Comparison of ENCODE assay signal across 15 cellular contexts in the genomic region with DNA sequence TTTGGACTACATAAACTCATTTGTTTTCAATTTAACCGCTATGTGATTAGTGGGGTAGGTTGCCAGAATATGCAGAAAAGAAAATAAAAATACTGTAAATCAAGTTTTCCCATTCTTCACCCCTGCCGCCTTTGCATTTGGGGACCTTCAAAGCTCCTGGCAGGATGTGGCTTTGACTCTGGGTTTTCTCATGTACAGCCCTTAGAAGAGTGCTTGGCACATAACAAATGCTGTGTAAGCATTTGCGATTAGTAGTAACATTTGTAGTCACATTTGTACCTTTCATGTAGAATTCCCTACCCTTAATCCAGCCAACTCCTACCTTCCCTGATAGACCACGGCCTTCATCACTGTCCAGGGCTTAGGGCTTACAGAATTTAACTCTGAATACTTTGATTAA.
A peak's percentile ranks its signal among the peaks of the same experiment; 100 is the strongest.
DNase-seq lines count a peak whose midpoint lies in the region; ATAC-seq and TF ChIP-seq lines count a peak whose summit lies in the region.
"Had no signal": no experiment of that assay in that cellular context is flagged by ENCODE, and none has a peak within 500 bp of the region (broad histone marks: within the 10 kb centered on the region; RNA-seq: fewer than 3 reads in every experiment).

No MANE protein-coding gene starts in this region.

- H3K4me1 ChIP-seq in GM23248 (ENCODE audit: insufficient read depth) (peaks cover 65% of the 10 kb centered on the region), fibroblast of lung (ENCODE audit: control insufficient read depth, extremely low read depth, insufficient read depth, low read length) (peaks cover 14% of the 10 kb centered on the region)

- H3F3A ChIP-seq in GM23248 (ENCODE audit: insufficient read depth): peaks cover 55% of the 10 kb centered on the region

- H3K9ac ChIP-seq in GM23248 (peak overlapping the region; percentile 62), fibroblast of lung (ENCODE audit: insufficient read depth, low read length) (no peak overlapping the region)
- H3K9ac ChIP-seq: BLaER1, KMS-11 had no signal

- in situ Hi-C loops in GM23248 (cut with MboI): no loop called here

- H3K4me2 ChIP-seq in GM23248 (ENCODE audit: unreplicated experiment) (peak overlapping the region; percentile 26), fibroblast of lung (ENCODE audit: extremely low read depth, insufficient read depth, low read length) (no peak overlapping the region)
- H3K4me2 ChIP-seq: BLaER1, KMS-11 had no signal

- no peaks in the 10 kb centered on the region for H3K36me3 Mint-ChIP-seq in activated T-helper 17 cell treated with anti-CD3 and anti-CD28 coated beads, Interleukin-2, amount 50 U/mL, for 72 hours (ENCODE audit: low read depth)

- no peaks in the 10 kb centered on the region for H3K9me3 ChIP-seq in GM23248 (ENCODE audit: low read depth)
- H3K9me3 ChIP-seq in fibroblast of lung (ENCODE audit: control insufficient read depth, insufficient read depth, low read depth, low read length): no peaks in the 10 kb centered on the region
- H3K9me3 ChIP-seq: BLaER1 had no signal

- no peaks in the 10 kb centered on the region for H3K79me2 ChIP-seq in GM23248 (ENCODE audit: insufficient read depth)
- H3K79me2 ChIP-seq in fibroblast of lung (ENCODE audit: control insufficient read depth, insufficient read depth, low read length): no peaks in the 10 kb centered on the region

- no peak overlapping the region for H3K27ac Mint-ChIP-seq in activated T-helper 17 cell treated with anti-CD3 and anti-CD28 coated beads, Interleukin-2, amount 50 U/mL, for 72 hours

- H3K4me3 Mint-ChIP-seq in activated T-helper 17 cell treated with anti-CD3 and anti-CD28 coated beads, Interleukin-2, amount 50 U/mL, for 72 hours: peak overlapping the region; percentile 0

- H3K27me3 ChIP-seq in GM23248 (replicated peaks; ENCODE audit: insufficient read depth) (no peaks in the 10 kb centered on the region), fibroblast of lung (ENCODE audit: control insufficient read depth, insufficient read depth, low read length) (no peaks in the 10 kb centered on the region)
- H3K27me3 ChIP-seq: BLaER1 had no signal

- peaks cover 4% of the 10 kb centered on the region for H3K27me3 Mint-ChIP-seq in activated T-helper 17 cell treated with anti-CD3 and anti-CD28 coated beads, Interleukin-2, amount 50 U/mL, for 72 hours

- TF ChIP-seq CTCF in fibroblast of lung (conservative IDR thresholded peaks at IDR 0.05 in 1 of 2, IDR thresholded peaks at IDR 0.05 in 1 of 2; ENCODE audit: low read depth in 1 of 2, low read length in 2 of 2): no peak

- ATAC-seq in activated T-helper 17 cell treated with anti-CD3 and anti-CD28 coated beads, Interleukin-2, amount 50 U/mL, for 72 hours (replicated peaks): peak; percentile 20
- no peak for ATAC-seq in GM21528 (IDR thresholded peaks at IDR 0.05; ENCODE audit: low FRiP score, unreplicated experiment)
- ATAC-seq: esophagus mucosa had no signal

- peak overlapping the region; percentile 91 for H3K27ac ChIP-seq in GM23248
- peak overlapping the region; percentile 47 for H3K27ac ChIP-seq in fibroblast of lung (ENCODE audit: insufficient read depth, low read length)
- H3K27ac ChIP-seq: BLaER1, KMS-11 had no signal

- H3K9me2 ChIP-seq in GM23248 (ENCODE audit: insufficient read depth): no peaks in the 10 kb centered on the region

- H3K4me3 ChIP-seq in GM23248 (no peak overlapping the region), fibroblast of lung (replicated peaks in 1 of 4; ENCODE audit: control extremely low read depth in 1 of 4, insufficient read depth in 1 of 4, low read depth in 3 of 4, low read length in 4 of 4) (no peak overlapping the region)
- H3K4me3 ChIP-seq: BLaER1 had no signal

- H3K9me3 Mint-ChIP-seq in activated T-helper 17 cell treated with anti-CD3 and anti-CD28 coated beads, Interleukin-2, amount 50 U/mL, for 72 hours: no peaks in the 10 kb centered on the region

- peaks cover 13% of the 10 kb centered on the region for H3K4me1 Mint-ChIP-seq in activated T-helper 17 cell treated with anti-CD3 and anti-CD28 coated beads, Interleukin-2, amount 50 U/mL, for 72 hours

- no peaks in the 10 kb centered on the region for H3K36me3 ChIP-seq in GM23248 (ENCODE audit: low read depth)
- H3K36me3 ChIP-seq in fibroblast of lung (ENCODE audit: control insufficient read depth, insufficient read depth, low read length): no peaks in the 10 kb centered on the region
- H3K36me3 ChIP-seq: BLaER1 had no signal

- WGBS in GM23248 (ENCODE audit: low coverage in 1 of 2, low lambda C conversion rate in 2 of 2, missing lambda C conversion rate in 2 of 2), 2 experiments: 47% methylated on average over 4 of the region's 4 CpGs

- H2AFZ ChIP-seq in GM23248 (no peak overlapping the region), fibroblast of lung (ENCODE audit: low read length) (no peak overlapping the region)

- DNase-seq in Ammon's horn (ENCODE audit: low spot score): peak; percentile 24
- DNase-seq in GM23248: peak; percentile 44
- peak in 1 of 2 donors; percentile 40 for DNase-seq in fibroblast of lung (ENCODE audit: low read depth in 2 of 2)
- DNase-seq in amniotic stem cell (lab: John Stamatoyannopoulos, UW): no peak
- no peak for DNase-seq in cerebellum (ENCODE audit: low spot score)
- no peak for DNase-seq in NCI-H1930 (lab: John Stamatoyannopoulos, UW)
- DNase-seq: NCI-H1417 treated with DMSO at 0.1 percent for 48 hours; NCI-H226; posterior cingulate gyrus; stimulated activated CD4-positive, alpha-beta T cell treated with anti-CD3 and anti-CD28 coated beads, Interleukin-12 subunit alpha, Interleukin-12 subunit beta, amount 100 ng/mL, for 4 hours had no signal

- H4K20me1 ChIP-seq in GM23248 (ENCODE audit: insufficient read depth) (no peaks in the 10 kb centered on the region), fibroblast of lung (ENCODE audit: control insufficient read depth, extremely low read depth, insufficient read depth, low read length) (no peaks in the 10 kb centered on the region)
- H4K20me1 ChIP-seq: BLaER1 had no signal

Comparison
In these comparisons a context has a peak if more than half of its experiments do, and no peak if none do; other contexts are left out.
1. DNase-seq: peak in Ammon's horn (single experiment) and GM23248 (single experiment); none in amniotic stem cell (single experiment), cerebellum (single experiment) and NCI-H1930 (0 of 2).